8 cellular contexts compared by ENCODE assay signal in the genomic region with DNA sequence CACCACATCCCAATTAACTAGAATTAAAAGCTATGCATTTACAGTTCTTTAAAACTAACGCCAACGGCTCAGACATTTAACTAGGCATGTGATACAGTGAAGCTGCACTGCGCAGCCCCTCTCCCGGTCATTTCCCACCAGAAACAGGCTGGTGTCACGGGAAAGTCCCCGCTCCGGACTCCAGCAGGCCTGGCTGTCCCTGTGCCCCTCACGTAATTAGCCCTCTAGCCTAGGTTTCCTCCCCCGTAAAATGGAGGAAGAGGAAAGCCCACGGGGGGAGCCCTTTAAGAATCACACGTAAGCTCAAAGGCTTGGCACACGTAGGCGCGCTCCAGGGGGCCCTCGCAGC. TPM values are rescaled to one million over a fixed set of nuclear protein-coding genes. Genes with fewer than 3 reads are reported as not detected.
DNase-seq lines count a peak whose midpoint lies in the region; ATAC-seq, FAIRE-seq and TF ChIP-seq lines count a peak whose summit lies in the region.

No MANE protein-coding gene starts in this region.

- H3K4me1 ChIP-seq in iPS-20b (ENCODE audit: insufficient read depth, low read length) = no peaks in the 10 kb centered on the region
- peaks cover 0 to 19% (median 16%) of the 10 kb centered on the region in 5 donors for H3K4me1 ChIP-seq in subcutaneous abdominal adipose tissue (ENCODE audit: control insufficient read depth in 5 of 5, insufficient read depth in 5 of 5, low read length in 5 of 5)
- no peaks in the 10 kb centered on the region for H3K4me1 ChIP-seq in pancreas

- H3K4me1 Mint-ChIP-seq in activated CD4-positive, alpha-beta T cell treated with anti-CD3 and anti-CD28 coated beads for 36 hours = no peaks in the 10 kb centered on the region
- no peaks in the 10 kb centered on the region for H3K4me1 Mint-ChIP-seq in activated T-helper 17 cell treated with anti-CD3 and anti-CD28 coated beads, Interleukin-2, amount 50 U/mL, for 72 hours

- no peaks in the 10 kb centered on the region for H3K36me3 ChIP-seq in iPS-20b (ENCODE audit: insufficient read depth, low read depth, low read length)
- H3K36me3 ChIP-seq in subcutaneous abdominal adipose tissue (ENCODE audit: control insufficient read depth in 5 of 5, insufficient read depth in 5 of 5, low read length in 5 of 5) = no peaks in the 10 kb centered on the region
- no peaks in the 10 kb centered on the region for H3K36me3 ChIP-seq in pancreas

- no peak for TF ChIP-seq CTCF in pancreas (IDR thresholded peaks at IDR 0.05)

- peaks cover 34% of the 10 kb centered on the region for H3K27me3 Mint-ChIP-seq in activated CD4-positive, alpha-beta T cell treated with anti-CD3 and anti-CD28 coated beads for 36 hours
- H3K27me3 Mint-ChIP-seq in activated T-helper 17 cell treated with anti-CD3 and anti-CD28 coated beads, Interleukin-2, amount 50 U/mL, for 72 hours = peaks cover 32% of the 10 kb centered on the region

- FAIRE-seq in pancreas (lab: Jason Lieb, UNC) = no peak

- intact Hi-C loops in activated CD4-positive, alpha-beta T cell treated with anti-CD3 and anti-CD28 coated beads for 36 hours (cut with DNase I, micrococcal nuclease) = no loop called here
- intact Hi-C loops in pancreas (cut with DNase I) = no loop called here

- H3K27me3 ChIP-seq in iPS-20b (ENCODE audit: insufficient read depth, low read length) = peaks cover 93% of the 10 kb centered on the region
- H3K27me3 ChIP-seq in subcutaneous abdominal adipose tissue (ENCODE audit: control insufficient read depth in 5 of 5, insufficient read depth in 4 of 5, low read length in 5 of 5) = peaks cover 0 to 32% (median 14%) of the 10 kb centered on the region in 5 donors
- H3K27me3 ChIP-seq in pancreas = no peaks in the 10 kb centered on the region

- H3K4me3 ChIP-seq in iPS-20b (ENCODE audit: low read length) (peak overlapping the region; percentile 74; the same call in 1 of the 2 replicates), subcutaneous abdominal adipose tissue (ENCODE audit: low read depth in 1 of 5, low read length in 5 of 5) (peak overlapping the region in 4 of 5 donors; percentile 40 to 73 (median 70)), pancreas (peak overlapping the region in 1 of 4 donors; percentile 72)

- CTCF ChIA-PET in activated CD4-positive, alpha-beta T cell treated with anti-CD3 and anti-CD28 coated beads for 36 hours (lab: Charles Lee) = interaction anchor here (0.6 to 1.7 kb wide), 9 partner anchors 14 to 382 kb away, joined by 3 to 11 read pairs (median 3); a partner anchor contains a TSS

- H3K9ac ChIP-seq in iPS-20b (ENCODE audit: low read depth, low read length) (no peak overlapping the region), subcutaneous abdominal adipose tissue (ENCODE audit: low read length in 5 of 5) (no peak overlapping the region)

- POLR2A ChIA-PET in activated CD4-positive, alpha-beta T cell treated with anti-CD3 and anti-CD28 coated beads for 36 hours (lab: Charles Lee) = no interaction called here

- peak overlapping the region; percentile 66 for H3K4me3 Mint-ChIP-seq in activated CD4-positive, alpha-beta T cell treated with anti-CD3 and anti-CD28 coated beads for 36 hours
- peak overlapping the region; percentile 67 for H3K4me3 Mint-ChIP-seq in activated T-helper 17 cell treated with anti-CD3 and anti-CD28 coated beads, Interleukin-2, amount 50 U/mL, for 72 hours

- WGBS in pancreas, 2 donors = 22 to 25% methylated on average over 15 of the region's 15 CpGs

- H3K9me3 Mint-ChIP-seq in activated CD4-positive, alpha-beta T cell treated with anti-CD3 and anti-CD28 coated beads for 36 hours (ENCODE audit: low read depth) = no peaks in the 10 kb centered on the region
- H3K9me3 Mint-ChIP-seq in activated T-helper 17 cell treated with anti-CD3 and anti-CD28 coated beads, Interleukin-2, amount 50 U/mL, for 72 hours = no peaks in the 10 kb centered on the region

- no peak for ATAC-seq in activated CD4-positive, alpha-beta T cell treated with anti-CD3 and anti-CD28 coated beads for 36 hours
- no peak for ATAC-seq in activated T-helper 17 cell treated with anti-CD3 and anti-CD28 coated beads, Interleukin-2, amount 50 U/mL, for 72 hours (replicated peaks)
- ATAC-seq in HG02571 (IDR thresholded peaks at IDR 0.05; ENCODE audit: unreplicated experiment) (no peak), pancreas (no peak)

- H3K27ac ChIP-seq in iPS-20b (ENCODE audit: low read length) (no peak overlapping the region), subcutaneous abdominal adipose tissue (ENCODE audit: low read depth, low read length) (no peak overlapping the region), pancreas (no peak overlapping the region)

- no peak overlapping the region for H3K27ac Mint-ChIP-seq in activated CD4-positive, alpha-beta T cell treated with anti-CD3 and anti-CD28 coated beads for 36 hours
- H3K27ac Mint-ChIP-seq in activated T-helper 17 cell treated with anti-CD3 and anti-CD28 coated beads, Interleukin-2, amount 50 U/mL, for 72 hours = no peak overlapping the region

- DNase-seq in activated CD4-positive, alpha-beta T cell treated with anti-CD3 and anti-CD28 coated beads for 36 hours = no peak
- no peak for DNase-seq in activated CD4-positive, alpha-beta T cell treated with anti-CD3 and anti-CD28 coated beads, Interleukin-2, amount 50 U/mL, for 48 hours
- no peak for DNase-seq in GM19240 (ENCODE audit: insufficient read length, low spot score)
- DNase-seq in pancreas = no peak

- no peaks in the 10 kb centered on the region for H3K9me3 ChIP-seq in iPS-20b (ENCODE audit: insufficient read depth, low read depth, low read length)
- H3K9me3 ChIP-seq in subcutaneous abdominal adipose tissue (ENCODE audit: control insufficient read depth in 5 of 5, low read length in 5 of 5) = no peaks in the 10 kb centered on the region
- H3K9me3 ChIP-seq in pancreas = no peaks in the 10 kb centered on the region

- no peaks in the 10 kb centered on the region for H3K36me3 Mint-ChIP-seq in activated CD4-positive, alpha-beta T cell treated with anti-CD3 and anti-CD28 coated beads for 36 hours (ENCODE audit: low read depth)
- H3K36me3 Mint-ChIP-seq in activated T-helper 17 cell treated with anti-CD3 and anti-CD28 coated beads, Interleukin-2, amount 50 U/mL, for 72 hours (ENCODE audit: low read depth) = no peaks in the 10 kb centered on the region

RNA-seq across cellular contexts. Expression of a gene that starts 47.9 kb away (rescaled TPM):
- total RNA-seq in activated CD4-positive, alpha-beta T cell treated with anti-CD3 and anti-CD28 coated beads for 36 hours = not detected
- total RNA-seq in activated T-helper 17 cell treated with anti-CD3 and anti-CD28 coated beads, Interleukin-2, amount 50 U/mL, for 72 hours = not detected
- total RNA-seq in pancreas = 1 to 10 TPM; 3.5 to 7.5 (median 3.6) TPM
- 1 to 10 TPM; 3.5 to 4.5 TPM for polyA plus RNA-seq in pancreas

RNA-seq across cellular contexts. Expression of a gene that starts 57.5 kb away (rescaled TPM):
- total RNA-seq in activated CD4-positive, alpha-beta T cell treated with anti-CD3 and anti-CD28 coated beads for 36 hours = 10 to 100 TPM; 37.9 to 41.2 TPM
- 10 to 100 TPM; 19.1 to 19.2 TPM for total RNA-seq in activated T-helper 17 cell treated with anti-CD3 and anti-CD28 coated beads, Interleukin-2, amount 50 U/mL, for 72 hours
- 10 to 100 TPM; 15.4 to 22.2 (median 17.9) TPM for total RNA-seq in pancreas
- polyA plus RNA-seq in pancreas = 10 to 100 TPM; 19.0 to 19.8 TPM
